Comparison of ENCODE assay signal across 16 cellular contexts in the genomic region with DNA sequence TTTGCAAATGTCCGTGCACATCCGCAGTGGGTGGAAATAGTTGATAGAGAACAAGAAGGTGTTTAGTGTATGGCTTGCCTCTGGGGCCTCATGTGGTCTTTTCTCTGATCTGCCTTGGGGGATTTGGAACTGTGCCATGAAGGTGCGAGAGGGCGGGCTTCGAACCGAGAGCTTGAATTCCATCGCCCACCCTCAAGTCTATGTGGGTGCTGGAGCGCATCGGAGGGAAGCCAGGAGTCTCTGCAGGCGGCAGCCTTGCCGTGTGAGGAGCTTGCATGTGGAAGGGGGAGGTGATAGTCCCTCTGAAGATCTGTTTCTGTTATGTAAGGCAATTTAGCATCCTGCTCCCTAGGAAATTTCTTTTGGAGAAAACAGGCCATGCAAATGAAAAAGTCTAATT.
"Had no signal": no experiment of that assay in that cellular context is flagged by ENCODE, and none has a peak within 500 bp of the region (broad histone marks: within the 10 kb centered on the region; RNA-seq: fewer than 3 reads in every experiment).

No MANE protein-coding gene starts in this region.

- H3K4me1 Mint-ChIP-seq: memory B cell; stimulated activated memory B cell treated with anti-CD40 and anti-IgM and Interleukin-4, amounts not matched to agents 10 μg/mL and 1 μg/mL and 100 μg/mL, for 72 hours had no signal

- H3K4me3 Mint-ChIP-seq: memory B cell; naive thymus-derived CD8-positive, alpha-beta T cell; stimulated activated memory B cell treated with anti-CD40 and anti-IgM and Interleukin-4, amounts not matched to agents 10 μg/mL and 1 μg/mL and 100 μg/mL, for 72 hours; stimulated activated naive CD8-positive, alpha-beta T cell treated with anti-CD3 and anti-CD28 coated beads, Interleukin-15, Interleukin-2, amounts not matched to agents 100 ng/mL and 50 ng/mL, for 24 hours had no signal

- H3K27ac Mint-ChIP-seq: memory B cell; stimulated activated memory B cell treated with anti-CD40 and anti-IgM and Interleukin-4, amounts not matched to agents 10 μg/mL and 1 μg/mL and 100 μg/mL, for 72 hours; stimulated activated naive CD8-positive, alpha-beta T cell treated with anti-CD3 and anti-CD28 coated beads, Interleukin-15, Interleukin-2, amounts not matched to agents 100 ng/mL and 50 ng/mL, for 24 hours had no signal

- DNase-seq: central memory CD4-positive, alpha-beta T cell; effector CD8-positive, alpha-beta T cell; foreskin melanocyte; left ventricle myocardium inferior; lower lobe of right lung; mucosa of descending colon; naive thymus-derived CD8-positive, alpha-beta T cell; occipital lobe; pancreas; retina; right lobe of liver; stimulated activated CD4-positive, alpha-beta T cell treated with anti-CD3 and anti-CD28 coated beads, Interleukin-4, amount 100 ng/mL, for 1 hour; transverse colon had no signal

- H3K27me3 Mint-ChIP-seq: stimulated activated naive CD8-positive, alpha-beta T cell treated with anti-CD3 and anti-CD28 coated beads, Interleukin-15, Interleukin-2, amounts not matched to agents 100 ng/mL and 50 ng/mL, for 24 hours had no signal

- H3K9me3 Mint-ChIP-seq: memory B cell; naive thymus-derived CD8-positive, alpha-beta T cell; stimulated activated memory B cell treated with anti-CD40 and anti-IgM and Interleukin-4, amounts not matched to agents 10 μg/mL and 1 μg/mL and 100 μg/mL, for 72 hours; stimulated activated naive CD8-positive, alpha-beta T cell treated with anti-CD3 and anti-CD28 coated beads, Interleukin-15, Interleukin-2, amounts not matched to agents 100 ng/mL and 50 ng/mL, for 24 hours had no signal

- H3K36me3 Mint-ChIP-seq: memory B cell; naive thymus-derived CD8-positive, alpha-beta T cell; stimulated activated memory B cell treated with anti-CD40 and anti-IgM and Interleukin-4, amounts not matched to agents 10 μg/mL and 1 μg/mL and 100 μg/mL, for 72 hours had no signal
